26 cellular contexts compared by ENCODE assay signal in the genomic region with DNA sequence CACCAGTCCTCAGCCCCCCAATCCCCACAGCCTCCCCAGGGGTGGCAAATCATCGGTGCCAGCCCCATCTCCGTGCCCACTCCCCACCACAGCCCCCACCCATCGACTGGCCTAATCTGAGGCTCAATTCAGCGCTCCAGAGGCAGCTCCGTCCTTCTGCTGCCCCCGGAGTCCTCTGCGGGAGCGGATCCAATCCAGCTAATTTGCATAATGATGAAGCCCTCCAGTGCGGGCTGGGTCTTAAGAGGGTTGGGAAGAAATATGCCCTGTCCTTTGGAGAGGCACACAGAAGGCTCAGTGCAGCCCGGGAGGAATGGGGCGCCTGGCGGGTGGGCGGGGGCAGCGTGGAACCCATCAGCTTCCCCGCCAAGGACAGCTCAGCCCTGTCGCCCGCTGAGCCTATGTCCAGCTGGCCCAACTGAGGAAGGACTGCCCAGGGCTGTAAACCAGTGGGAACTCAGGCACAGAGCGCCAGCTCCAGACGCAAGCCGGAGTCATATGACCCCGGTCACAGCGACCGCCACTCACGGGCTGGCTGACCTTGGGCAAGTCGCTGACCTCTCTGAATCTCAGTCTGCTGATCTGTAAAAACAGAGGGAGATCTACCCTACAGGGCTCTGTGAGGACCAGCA.
DNase-seq lines count a peak whose midpoint lies in the region; TF ChIP-seq lines count a peak whose summit lies in the region.
"Had no signal": no experiment of that assay in that cellular context is flagged by ENCODE, and none has a peak within 500 bp of the region (broad histone marks: within the 10 kb centered on the region; RNA-seq: fewer than 3 reads in every experiment).

No MANE protein-coding gene starts in this region.

- H3K9me3 ChIP-seq in neural progenitor cell (ENCODE audit: low read depth) = no peaks in the 10 kb centered on the region
- no peaks in the 10 kb centered on the region for H3K9me3 ChIP-seq in Karpas-422 (ENCODE audit: low read length)
- H3K9me3 ChIP-seq: gastroesophageal sphincter, tibial nerve had no signal

- no peaks in the 10 kb centered on the region for H3K9me2 ChIP-seq in Karpas-422 (replicated peaks; ENCODE audit: insufficient read depth, low read length)

- H3K36me3 ChIP-seq in neural progenitor cell = no peaks in the 10 kb centered on the region
- no peaks in the 10 kb centered on the region for H3K36me3 ChIP-seq in Karpas-422 (ENCODE audit: insufficient read depth, low read length)
- H3K36me3 ChIP-seq: gastroesophageal sphincter, tibial nerve had no signal

- peak overlapping the region; percentile 53 for H3K27ac Mint-ChIP-seq in neural progenitor cell
- no peak overlapping the region for H3K27ac Mint-ChIP-seq in activated naive CD8-positive, alpha-beta T cell treated with anti-CD3 and anti-CD28 coated beads for 36 hours
- H3K27ac Mint-ChIP-seq: CD8-positive, alpha-beta T cell had no signal

- peaks cover 3% of the 10 kb centered on the region for H3K27me3 Mint-ChIP-seq in neural progenitor cell (ENCODE audit: insufficient read depth, low read depth)
- H3K27me3 Mint-ChIP-seq in activated naive CD8-positive, alpha-beta T cell treated with anti-CD3 and anti-CD28 coated beads for 36 hours = no peaks in the 10 kb centered on the region

- TF ChIP-seq POLR2A in lower leg skin (IDR thresholded peaks at IDR 0.05) = no peak

- peaks cover 72% of the 10 kb centered on the region for H3K4me1 Mint-ChIP-seq in neural progenitor cell
- no peaks in the 10 kb centered on the region for H3K4me1 Mint-ChIP-seq in activated naive CD8-positive, alpha-beta T cell treated with anti-CD3 and anti-CD28 coated beads for 36 hours

- H4K20me1 ChIP-seq in neural progenitor cell (ENCODE audit: low read depth) (peaks cover 71% of the 10 kb centered on the region), Karpas-422 (ENCODE audit: insufficient read depth, low read depth, low read length) (no peaks in the 10 kb centered on the region)

- H3K27ac ChIP-seq in neural progenitor cell = no peak overlapping the region
- H3K27ac ChIP-seq in Karpas-422 (ENCODE audit: low read length) = no peak overlapping the region
- H3K27ac ChIP-seq: hepatocyte, VCaP had no signal

- H3K36me3 Mint-ChIP-seq in neural progenitor cell = no peaks in the 10 kb centered on the region
- H3K36me3 Mint-ChIP-seq in activated naive CD8-positive, alpha-beta T cell treated with anti-CD3 and anti-CD28 coated beads for 36 hours = no peaks in the 10 kb centered on the region
- H3K36me3 Mint-ChIP-seq: activated naive CD4-positive, alpha-beta T cell treated with anti-CD3 and anti-CD28 coated beads, Interleukin-2, amount 50 U/mL, for 72 hours; CD8-positive, alpha-beta T cell had no signal

- intact Hi-C loops in lower leg skin (cut with DNase I; ENCODE audit: low total_unique reads) = no loop called here

- H3K9me3 Mint-ChIP-seq in neural progenitor cell = no peaks in the 10 kb centered on the region
- H3K9me3 Mint-ChIP-seq in activated naive CD8-positive, alpha-beta T cell treated with anti-CD3 and anti-CD28 coated beads for 36 hours = peaks cover 4% of the 10 kb centered on the region
- H3K9me3 Mint-ChIP-seq: activated naive CD4-positive, alpha-beta T cell treated with anti-CD3 and anti-CD28 coated beads, Interleukin-2, amount 50 U/mL, for 72 hours had no signal

- H3K4me1 ChIP-seq in neural progenitor cell = peaks cover 45% of the 10 kb centered on the region
- H3K4me1 ChIP-seq in Karpas-422 (ENCODE audit: low read length) = no peaks in the 10 kb centered on the region

- no peak overlapping the region for H3K4me3 Mint-ChIP-seq in neural progenitor cell
- no peak overlapping the region for H3K4me3 Mint-ChIP-seq in activated naive CD8-positive, alpha-beta T cell treated with anti-CD3 and anti-CD28 coated beads for 36 hours
- H3K4me3 Mint-ChIP-seq: CD8-positive, alpha-beta T cell had no signal

- peaks cover 27% of the 10 kb centered on the region for H3F3A ChIP-seq in neural progenitor cell (ENCODE audit: low read depth)

- H3K4me3 ChIP-seq in neural progenitor cell (no peak overlapping the region), lower leg skin (ENCODE audit: low read depth, poor library complexity, severe bottlenecking) (no peak overlapping the region), Karpas-422 (ENCODE audit: low read length) (no peak overlapping the region)
- H3K4me3 ChIP-seq: gastroesophageal sphincter, GM12878, hepatocyte, tibial nerve had no signal

- no peak for TF ChIP-seq CTCF in neural progenitor cell (IDR thresholded peaks at IDR 0.05)
- no peak for TF ChIP-seq CTCF in lower leg skin (IDR thresholded peaks at IDR 0.05)

- WGBS in lower leg skin, 2 donors = 77 to 80% methylated on average over 23 to 25 of the region's 25 CpGs

- DNase-seq in ELF-1 (ENCODE audit: low read depth, low spot score) (peak; percentile 48), NCI-H82 treated with DMSO at 0.1 percent for 48 hours (lab: John Stamatoyannopoulos, UW; ENCODE audit: unreplicated experiment) (peak; percentile 11), cerebellar cortex (ENCODE audit: low spot score) (peak; percentile 19), neural progenitor cell (ENCODE audit: low spot score) (peak; percentile 72), lower leg skin (ENCODE audit: low spot score in 2 of 2) (no peak), Karpas-422 (no peak), SIG-M5 (lab: John Stamatoyannopoulos, UW) (no peak)
- DNase-seq in activated naive CD8-positive, alpha-beta T cell treated with anti-CD3 and anti-CD28 coated beads for 36 hours = no peak
- DNase-seq: activated CD4-positive, alpha-beta T cell treated with anti-CD3 and anti-CD28 coated beads for 48 hours; activated effector memory CD4-positive, alpha-beta T cell treated with Interleukin-2 at 50 U/mL for 16 hours; anterior cingulate cortex; CD8-positive, alpha-beta T cell; central memory CD4-positive, alpha-beta T cell; dorsolateral prefrontal cortex; EL; KBM-7; NCI-H1930; SHP77 treated with DMSO at 0.1 percent for 48 hours; stimulated activated CD4-positive, alpha-beta T cell treated with anti-CD3 and anti-CD28 coated beads, Interleukin-4, amount 100 ng/mL, for 24 hours; T-helper 9 cell had no signal

- H3K27me3 ChIP-seq in neural progenitor cell (no peaks in the 10 kb centered on the region), Karpas-422 (ENCODE audit: low read length) (no peaks in the 10 kb centered on the region)
- H3K27me3 ChIP-seq: gastroesophageal sphincter, hepatocyte, tibial nerve had no signal

- H3K4me2 ChIP-seq in neural progenitor cell (peak overlapping the region; percentile 52), Karpas-422 (ENCODE audit: low read depth, low read length, poor library complexity, severe bottlenecking) (no peak overlapping the region)
- H3K4me2 ChIP-seq: hepatocyte had no signal

- H3K79me2 ChIP-seq in neural progenitor cell (ENCODE audit: low read depth) (peaks cover 6% of the 10 kb centered on the region), Karpas-422 (ENCODE audit: low read length) (no peaks in the 10 kb centered on the region)
- H3K79me2 ChIP-seq: hepatocyte had no signal

- no peak overlapping the region for H3K9ac ChIP-seq in neural progenitor cell
- H3K9ac ChIP-seq in Karpas-422 (ENCODE audit: low read length) = no peak overlapping the region

- H2AFZ ChIP-seq in neural progenitor cell (replicated peaks) (no peak overlapping the region), Karpas-422 (ENCODE audit: low read length) (no peak overlapping the region)
- H2AFZ ChIP-seq: hepatocyte had no signal

Comparison
In these comparisons a context has a peak if more than half of its experiments do, and no peak if none do; other contexts are left out.
1. DNase-seq: peak in ELF-1 (single experiment), NCI-H82 treated with DMSO at 0.1 percent for 48 hours (single experiment), cerebellar cortex (single experiment) and neural progenitor cell (single experiment); none in lower leg skin (0 of 2), Karpas-422 (single experiment), SIG-M5 (single experiment) and activated naive CD8-positive, alpha-beta T cell treated with anti-CD3 and anti-CD28 coated beads for 36 hours (single experiment).